In the genomic region with DNA sequence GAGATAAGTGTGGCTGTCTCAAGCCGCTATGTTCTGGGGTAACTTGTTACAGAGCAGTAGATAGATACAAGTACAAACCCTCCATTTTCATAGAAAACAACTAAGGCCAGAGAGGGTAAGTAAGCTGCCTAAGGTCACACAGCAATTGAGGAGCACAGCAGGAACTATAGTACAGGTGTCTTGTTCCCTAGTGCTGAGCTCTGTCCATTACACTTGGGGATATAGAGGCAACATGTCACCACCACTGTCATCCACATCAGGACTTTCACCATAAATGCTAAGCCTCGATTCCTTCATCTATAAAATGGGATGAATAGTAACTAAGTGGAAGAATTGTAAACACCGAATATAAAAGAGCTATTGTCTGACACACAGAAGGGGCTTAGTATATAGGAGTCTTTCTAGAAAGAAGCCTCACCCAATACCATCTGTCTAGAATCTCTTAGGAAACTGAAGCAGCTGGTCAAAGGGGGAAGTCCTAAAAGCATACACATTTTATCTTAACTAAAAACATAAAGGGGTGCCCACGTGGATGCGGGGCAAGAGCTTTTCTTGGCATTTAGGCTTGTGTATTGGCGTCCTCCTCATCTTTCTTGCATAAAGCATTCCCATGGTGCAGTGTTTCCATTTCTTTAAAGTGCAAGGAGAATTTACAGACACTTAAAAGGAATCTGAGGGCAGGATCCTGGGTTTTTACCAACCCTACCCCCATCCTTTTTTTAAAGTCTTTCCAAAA, we compare ENCODE assay signal across 20 cellular contexts.
DNase-seq lines count a peak whose midpoint lies in the region; ATAC-seq, FAIRE-seq and TF ChIP-seq lines count a peak whose summit lies in the region.
"Had no signal": no experiment of that assay in that cellular context is flagged by ENCODE, and none has a peak within 500 bp of the region (broad histone marks: within the 10 kb centered on the region; RNA-seq: fewer than 3 reads in every experiment).

No MANE protein-coding gene starts in this region.

- no peaks in the 10 kb centered on the region; a peak in 1 of 5 replicates for H3K4me1 ChIP-seq in K562 (replicated peaks in 1 of 2; ENCODE audit: control insufficient read depth in 2 of 2, insufficient read depth in 2 of 2, low read length in 2 of 2)

- no peak overlapping the region for H2AFZ ChIP-seq in K562 (ENCODE audit: low read depth, low read length)

- H4K20me1 ChIP-seq in K562 (replicated peaks; ENCODE audit: control insufficient read depth, insufficient read depth, low read length) = no peaks in the 10 kb centered on the region
- H4K20me1 ChIP-seq: BLaER1 had no signal

- ATAC-seq in K562 (no peak), GM18868 (IDR thresholded peaks at IDR 0.05; ENCODE audit: unreplicated experiment) (no peak), GM21390 (IDR thresholded peaks at IDR 0.05; ENCODE audit: unreplicated experiment) (no peak)
- ATAC-seq: HepG2 had no signal

- DNase-seq in NCI-H2171 treated with DMSO at 0.1 percent for 48 hours (lab: John Stamatoyannopoulos, UW) = peak; percentile 80
- no peak for DNase-seq in NCI-H2171 (lab: John Stamatoyannopoulos, UW)
- peak; percentile 15 for DNase-seq in NCI-H69 (lab: John Stamatoyannopoulos, UW)
- DNase-seq in K562 (ENCODE audit: extremely low read depth in 1 of 4, low spot score in 3 of 4) = no peak
- no peak for DNase-seq in effector CD8-positive, alpha-beta T cell (lab: John Stamatoyannopoulos, UW)
- no peak for DNase-seq in DMS79 treated with DMSO at 0.1 percent for 48 hours (lab: John Stamatoyannopoulos, UW)
- DNase-seq: AML-193; CD4-positive, CD25-positive, alpha-beta regulatory T cell; DMS79; EL; HCEC 1CT; HFFc6 had no signal

- peaks cover 19 to 34% of the 10 kb centered on the region in 2 experiments for H3K27me3 ChIP-seq in K562 (ENCODE audit: control insufficient read depth in 2 of 2, insufficient read depth in 2 of 2, low read length in 2 of 2)
- H3K27me3 ChIP-seq: BLaER1 had no signal

- TF ChIP-seq EP300 in K562 (IDR thresholded peaks at IDR 0.05; ENCODE audit: low read length) = no peak

- H3K4me2 ChIP-seq in K562 (ENCODE audit: insufficient read depth, low read length) = no peak overlapping the region

- FAIRE-seq in K562 (lab: Jason Lieb, UNC) = no peak
- FAIRE-seq: G401.6, GM12891, HepG2, HTR-8/SVneo had no signal

- no peak for TF ChIP-seq CTCF in K562 (IDR thresholded peaks at IDR 0.05 in 2 of 3, conservative IDR thresholded peaks at IDR 0.05 in 1 of 3; ENCODE audit: insufficient read depth in 2 of 3, low read depth in 1 of 3, low read length in 3 of 3)

- 4% methylated on average over 6 of the region's 6 CpGs for WGBS in K562 (ENCODE audit: insufficient coverage, low coverage, missing lambda C conversion rate)

- no peaks in the 10 kb centered on the region for H3K36me3 ChIP-seq in K562 (ENCODE audit: control insufficient read depth, insufficient read depth, low read length)
- H3K36me3 ChIP-seq: BLaER1 had no signal

- no peaks in the 10 kb centered on the region for H3K9me1 ChIP-seq in K562 (ENCODE audit: control insufficient read depth, insufficient read depth, low read length)

- H3K27ac ChIP-seq in K562 (ENCODE audit: extremely low read depth, low read depth, low read length) = no peak overlapping the region
- H3K27ac ChIP-seq: 22Rv1, BLaER1 had no signal

- BruUV-seq in K562 (replicated peaks; lab: Mats Ljungman, UMichigan) = no TSS peak

- intact Hi-C loops in K562 (cut with micrococcal nuclease) = no loop called here

- H3K4me3 ChIP-seq in K562 = no peak overlapping the region
- H3K4me3 ChIP-seq: BLaER1 had no signal

- TF ChIP-seq RAD21 in K562 (CRISPR knock-in tag; conservative IDR thresholded peaks at IDR 0.05 in 1 of 2, IDR thresholded peaks at IDR 0.05 in 1 of 2) = no peak

- POLR2A ChIA-PET in K562 (lab: Yijun Ruan, JAX) = interaction anchor here (0.8 to 0.9 kb wide), 2 partner anchors 18 to 34 kb away, joined by 3 read pairs; no protein-coding TSS in a partner anchor

- no peaks in the 10 kb centered on the region for H3K9me3 ChIP-seq in K562 (replicated peaks; ENCODE audit: control insufficient read depth, insufficient read depth, low read depth, low read length)
- H3K9me3 ChIP-seq: BLaER1 had no signal

- in situ Hi-C loops in K562 (cut with MboI) = no loop called here

- no peaks in the 10 kb centered on the region for H3K79me2 ChIP-seq in K562 (ENCODE audit: control insufficient read depth, insufficient read depth, low read length)

- no peak overlapping the region for H3K9ac ChIP-seq in K562 (ENCODE audit: insufficient read depth in 1 of 2, low read depth in 2 of 2, low read length in 2 of 2)
- H3K9ac ChIP-seq: BLaER1 had no signal

- CTCF ChIA-PET in K562 (lab: Yijun Ruan, JAX; ENCODE audit: low intra/inter-chr PET ratio) = no interaction called here

- TF ChIP-seq POLR2A in K562 (conservative IDR thresholded peaks at IDR 0.05) = no peak

TF ChIP-seq in K562, 482 proteins besides CTCF, POLR2A, EP300 and RAD21:
- TF ChIP-seq HDAC2 (IDR thresholded peaks at IDR 0.05) (peak; percentile 69; the same call in 1 of the 2 replicates), GATA2 (CRISPR knock-in tag; IDR thresholded peaks at IDR 0.05) (no peak), ZFP36 (IDR thresholded peaks at IDR 0.05; ENCODE audit: low read depth, low read length, partially characterized antibody) (peak; percentile 80), POLR2G (IDR thresholded peaks at IDR 0.05; ENCODE audit: low read depth, low read length) (no peak), KDM5B (IDR thresholded peaks at IDR 0.05; ENCODE audit: insufficient replicate concordance, low read depth, low read length) (no peak), ADNP (tag; IDR thresholded peaks at IDR 0.05) (peak; percentile 93), KDM1A (IDR thresholded peaks at IDR 0.05) (peak; percentile 54 to 69; a peak in 2 of 4 replicates), RBM25 (IDR thresholded peaks at IDR 0.05; ENCODE audit: low read depth, low read length, severe bottlenecking) (peak; percentile 94), SIN3A (IDR thresholded peaks at IDR 0.05; ENCODE audit: borderline replicate concordance in 2 of 2, control insufficient read depth in 1 of 2, low read depth in 2 of 2, low read length in 2 of 2) (no peak), ZNF830 (CRISPR knock-in tag; IDR thresholded peaks at IDR 0.05) (no peak), BCOR (IDR thresholded peaks at IDR 0.05) (peak; percentile 94), SMARCA5 (IDR thresholded peaks at IDR 0.05) (peak; percentile 88; the same call in 1 of the 2 replicates)
- TF ChIP-seq, protein P1, sequence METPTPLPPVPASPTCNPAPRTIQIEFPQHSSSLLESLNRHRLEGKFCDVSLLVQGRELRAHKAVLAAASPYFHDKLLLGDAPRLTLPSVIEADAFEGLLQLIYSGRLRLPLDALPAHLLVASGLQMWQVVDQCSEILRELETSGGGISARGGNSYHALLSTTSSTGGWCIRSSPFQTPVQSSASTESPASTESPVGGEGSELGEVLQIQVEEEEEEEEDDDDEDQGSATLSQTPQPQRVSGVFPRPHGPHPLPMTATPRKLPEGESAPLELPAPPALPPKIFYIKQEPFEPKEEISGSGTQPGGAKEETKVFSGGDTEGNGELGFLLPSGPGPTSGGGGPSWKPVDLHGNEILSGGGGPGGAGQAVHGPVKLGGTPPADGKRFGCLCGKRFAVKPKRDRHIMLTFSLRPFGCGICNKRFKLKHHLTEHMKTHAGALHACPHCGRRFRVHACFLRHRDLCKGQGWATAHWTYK (CRISPR knock-in tag; IDR thresholded peaks at IDR 0.05) = no peak

Comparison
In these comparisons a context has a peak if more than half of its experiments do, and no peak if none do; other contexts are left out.
1. DNase-seq: peak in NCI-H2171 treated with DMSO at 0.1 percent for 48 hours (single experiment) and NCI-H69 (single experiment); none in NCI-H2171 (single experiment), K562 (0 of 4), effector CD8-positive, alpha-beta T cell (single experiment) and DMS79 treated with DMSO at 0.1 percent for 48 hours (single experiment).